8 cellular contexts compared by ENCODE assay signal in the genomic region with DNA sequence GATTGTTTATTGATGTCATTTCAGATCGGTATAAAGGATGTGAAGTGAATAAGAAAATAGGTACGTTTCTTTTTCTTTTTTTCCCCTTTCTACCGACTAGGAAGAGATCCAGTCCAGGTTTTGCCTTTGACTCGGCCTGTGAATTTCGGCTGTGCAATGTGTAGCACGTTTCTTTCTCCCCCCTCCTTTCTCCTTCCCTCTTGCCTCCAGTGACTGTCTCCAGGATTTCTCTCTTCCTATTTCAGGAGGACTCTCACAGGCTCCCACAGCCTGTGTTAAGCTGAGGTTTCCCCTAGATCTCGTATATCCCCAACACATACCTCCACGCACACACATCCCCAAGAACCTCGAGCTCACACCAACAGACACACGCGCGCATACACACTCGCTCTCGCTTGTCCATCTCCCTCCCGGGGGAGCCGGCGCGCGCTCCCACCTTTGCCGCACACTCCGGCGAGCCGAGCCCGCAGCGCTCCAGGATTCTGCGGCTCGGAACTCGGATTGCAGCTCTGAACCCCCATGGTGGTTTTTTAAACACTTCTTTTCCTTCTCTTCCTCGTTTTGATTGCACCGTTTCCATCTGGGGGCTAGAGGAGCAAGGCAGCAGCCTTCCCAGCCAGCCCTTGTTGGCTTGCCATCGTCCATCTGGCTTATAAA. TPM values are rescaled to one million over a fixed set of nuclear protein-coding genes. Genes with fewer than 3 reads are reported as not detected.
DNase-seq lines count a peak whose midpoint lies in the region; ATAC-seq and TF ChIP-seq lines count a peak whose summit lies in the region.

A gene (plus strand): TSS at position 185 of the 657 bp plus-strand sequence.

- DNase-seq in Right ventricle myocardium inferior (ENCODE audit: missing footprints) = no peak
- no peak for DNase-seq in cardiac septum (ENCODE audit: low spot score)
- peak; percentile 29 for DNase-seq in OCI-M1 (lab: John Stamatoyannopoulos, UW)
- DNase-seq in epithelial cell of esophagus (ENCODE audit: low read depth) = peak; percentile 96
- DNase-seq in mesothelial cell of epicardium (ENCODE audit: low spot score in 2 of 2, unreplicated experiment in 2 of 2) = peak in 1 of 2 experiments; percentile 70
- DNase-seq in RKO (ENCODE audit: low spot score) = no peak

- H3K36me3 Mint-ChIP-seq in mesothelial cell of epicardium = peaks cover 3% of the 10 kb centered on the region

- H3K27me3 Mint-ChIP-seq in mesothelial cell of epicardium (ENCODE audit: low read depth) = no peaks in the 10 kb centered on the region

- peaks cover 50% of the 10 kb centered on the region for H3K4me1 Mint-ChIP-seq in mesothelial cell of epicardium

- intact Hi-C loops in Right ventricle myocardium inferior (cut with DNase I) (no loop called here), cardiac septum (cut with DNase I) (no loop called here)

- peak within 1 kb of the TSS; percentile 98 for H3K27ac Mint-ChIP-seq in mesothelial cell of epicardium

- TF ChIP-seq CTCF in epithelial cell of esophagus (IDR thresholded peaks at IDR 0.05; ENCODE audit: insufficient read depth, low read depth, low read length, missing control alignments) = no peak
- no peak for TF ChIP-seq CTCF in mesothelial cell of epicardium (IDR thresholded peaks at IDR 0.05; ENCODE audit: unreplicated experiment)

- peak within 1 kb of the TSS; percentile 99 for H3K4me3 Mint-ChIP-seq in mesothelial cell of epicardium

- peaks cover 5% of the 10 kb centered on the region for H3K9me3 Mint-ChIP-seq in mesothelial cell of epicardium

- H3K4me3 ChIP-seq in epithelial cell of esophagus (ENCODE audit: low read length) = peak within 1 kb of the TSS; percentile 65

- ATAC-seq in Right ventricle myocardium inferior (peak; percentile 44), HG03139 (IDR thresholded peaks at IDR 0.05; ENCODE audit: unreplicated experiment) (no peak), GM21360 (IDR thresholded peaks at IDR 0.05; ENCODE audit: unreplicated experiment) (no peak)

RNA-seq across cellular contexts. Expression of the gene that starts here (rescaled TPM):
- total RNA-seq in Right ventricle myocardium inferior (2.6 TPM), cardiac septum (1.4 TPM), mesothelial cell of epicardium (106 to 112 TPM (median 110 TPM) in 3 replicates)

Comparison
In these comparisons a context has a peak if more than half of its experiments do, and no peak if none do; other contexts are left out.
1. RNA of the gene that starts here (total RNA-seq): 106 to 112 TPM in mesothelial cell of epicardium; 2.6 TPM in Right ventricle myocardium inferior (single experiment) and 1.4 TPM in cardiac septum (single experiment); every median in the first group is over 10 times any median in the second.
2. DNase-seq: peak in OCI-M1 (single experiment) and epithelial cell of esophagus (single experiment); none in Right ventricle myocardium inferior (single experiment), cardiac septum (single experiment) and RKO (single experiment).